Comparison of ENCODE assay signal across 15 cellular contexts in genomic region chr15:95470997-95471692, GRCh38.
DNase-seq lines count a peak whose midpoint lies in the region; ATAC-seq and TF ChIP-seq lines count a peak whose summit lies in the region.
"Had no signal": no experiment of that assay in that cellular context is flagged by ENCODE, and none has a peak within 500 bp of the region (broad histone marks: within the 10 kb centered on the region; RNA-seq: fewer than 3 reads in every experiment).

No MANE protein-coding gene starts in this region.

- no peak overlapping the region for H3K4me3 ChIP-seq in testis

- H3K4me1 ChIP-seq in testis = peaks cover 36% of the 10 kb centered on the region

- TF ChIP-seq CTCF in testis (IDR thresholded peaks at IDR 0.05) = no peak

- 18 to 45% methylated on average over 4 of the region's 4 CpGs for WGBS in testis, 2 donors

- peak overlapping the region; percentile 55 to 65 for H3K27ac ChIP-seq in testis
- H3K27ac ChIP-seq: HL-60 had no signal

- peak; percentile 44 for DNase-seq in OCI-M1 (lab: John Stamatoyannopoulos, UW)
- peak; percentile 15 for DNase-seq in dermis blood vessel endothelial cell
- DNase-seq in left kidney (ENCODE audit: low read depth, low spot score) = peak; percentile 72
- peak; percentile 31 for DNase-seq in testis
- no peak for DNase-seq in nucleus accumbens (lab: John Stamatoyannopoulos, UW)
- DNase-seq: activated CD8-positive, alpha-beta memory T cell treated with anti-CD3 and anti-CD28 coated beads, Interleukin-2, amount 50 U/mL, for 4 hours; DND-41; NCI-H1694; posterior cingulate gyrus had no signal

- no peaks in the 10 kb centered on the region for H3K27me3 ChIP-seq in testis

- H3K9me3 ChIP-seq in testis = no peaks in the 10 kb centered on the region

- intact Hi-C loops in testis (cut with DNase I; ENCODE audit: low total_unique reads) = no loop called here

- no peak for TF ChIP-seq POLR2A in testis (IDR thresholded peaks at IDR 0.05)

- no peaks in the 10 kb centered on the region for H3K36me3 ChIP-seq in testis (ENCODE audit: low read depth, missing control alignments)

- no peak for ATAC-seq in HG03025 (IDR thresholded peaks at IDR 0.05; ENCODE audit: low FRiP score, unreplicated experiment)
- no peak for ATAC-seq in esophagus mucosa
- ATAC-seq in HG03521 (IDR thresholded peaks at IDR 0.05; ENCODE audit: unreplicated experiment) = no peak
- ATAC-seq: activated CD4-positive, CD25-positive, alpha-beta regulatory T cell treated with anti-CD3 and anti-CD28 coated beads, Interleukin-2, amount 50 U/mL, for 24 hours; HCT116 had no signal

Comparison
In these comparisons a context has a peak if more than half of its experiments do, and no peak if none do; other contexts are left out.
1. DNase-seq: peak in OCI-M1 (single experiment), dermis blood vessel endothelial cell (single experiment), left kidney (single experiment) and testis (single experiment); none in nucleus accumbens (0 of 56).